Comparison of ENCODE assay signal across 1 cellular context in genomic region chr12:130983328-130984017, GRCh38.
TF ChIP-seq lines count a peak whose summit lies in the region.

No MANE protein-coding gene starts in this region.

TF ChIP-seq in K562, 482 proteins besides CTCF, POLR2A, EP300 and RAD21 (continued from another document):
- no peak for TF ChIP-seq TOE1 (IDR thresholded peaks at IDR 0.05; ENCODE audit: borderline replicate concordance)
- TF ChIP-seq TOE1 (CRISPR knock-in tag; IDR thresholded peaks at IDR 0.05; ENCODE audit: borderline replicate concordance, low read depth), result no peak
- TF ChIP-seq MAFK (IDR thresholded peaks at IDR 0.05; ENCODE audit: low read length), result no peak
- TF ChIP-seq PYGO2 (tag; IDR thresholded peaks at IDR 0.05), result no peak
- no peak for TF ChIP-seq NR0B1 (IDR thresholded peaks at IDR 0.05; ENCODE audit: partially characterized antibody)
- TF ChIP-seq DACH1 (IDR thresholded peaks at IDR 0.05; ENCODE audit: partially characterized antibody), result no peak
- TF ChIP-seq CBFA2T3 (IDR thresholded peaks at IDR 0.05), result 0 out of 2 replicates have a peak, but pooled peaks have one; percentile 5
- no peak for TF ChIP-seq NR2C1 (IDR thresholded peaks at IDR 0.05)
- TF ChIP-seq NR2C1 (tag; IDR thresholded peaks at IDR 0.05), result peak; percentile 59
- no peak for TF ChIP-seq DPF2 (IDR thresholded peaks at IDR 0.05)
- peak; percentile 91 for TF ChIP-seq CEBPB (tag; IDR thresholded peaks at IDR 0.05)
